Comparison of ENCODE assay signal across 2 cellular contexts in the genomic region with DNA sequence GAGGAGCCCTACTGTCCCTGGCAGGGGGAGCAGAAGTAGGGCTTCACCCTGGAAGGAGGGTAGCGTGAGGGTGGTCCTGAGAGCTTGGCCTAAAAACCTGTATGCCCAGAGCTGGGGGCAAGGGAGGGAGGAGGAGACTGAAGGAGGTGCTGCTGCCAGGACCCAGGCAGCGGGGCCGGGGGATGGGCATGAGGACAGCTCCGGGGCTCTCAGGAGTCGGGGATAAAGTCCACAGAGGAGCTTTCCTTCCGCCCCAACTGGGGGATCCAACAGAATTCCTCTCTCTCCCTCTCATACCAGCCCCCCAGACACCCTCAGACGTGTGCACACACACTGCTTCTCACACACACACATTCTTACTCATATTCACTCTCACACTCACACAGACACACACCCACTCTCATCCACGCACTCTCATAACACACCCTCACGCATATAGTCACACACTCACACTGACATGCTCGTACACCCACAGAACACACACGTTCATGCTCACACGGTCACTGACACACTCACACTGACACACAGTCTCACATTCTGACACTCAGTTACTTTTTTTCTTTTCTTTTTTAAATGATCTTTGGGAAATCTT.
A peak's percentile ranks its signal among the peaks of the same experiment; 100 is the strongest.
TF ChIP-seq lines count a peak whose summit lies in the region.

No MANE protein-coding gene starts in this region.

TF ChIP-seq in IMR-90, 13 proteins besides CTCF, POLR2A, EP300 and RAD21:
- TF ChIP-seq MAZ (IDR thresholded peaks at IDR 0.05; ENCODE audit: borderline replicate concordance, low read depth, low read length) (no peak), CHD1 (IDR thresholded peaks at IDR 0.05; ENCODE audit: low read depth, low read length) (no peak), MXI1 (IDR thresholded peaks at IDR 0.05; ENCODE audit: borderline replicate concordance, low read depth, low read length) (no peak), CEBPB (IDR thresholded peaks at IDR 0.05; ENCODE audit: low read depth, low read length) (no peak), RFX5 (IDR thresholded peaks at IDR 0.05; ENCODE audit: low read depth, low read length) (no peak), NFE2L2 (IDR thresholded peaks at IDR 0.05; ENCODE audit: low read depth, low read length) (no peak), SMC3 (IDR thresholded peaks at IDR 0.05; ENCODE audit: low read depth, low read length) (no peak), MAFK (IDR thresholded peaks at IDR 0.05; ENCODE audit: low read depth, low read length) (no peak), BHLHE40 (IDR thresholded peaks at IDR 0.05; ENCODE audit: low read depth, low read length) (no peak), RCOR1 (IDR thresholded peaks at IDR 0.05; ENCODE audit: insufficient replicate concordance, low read length) (no peak), FOS (IDR thresholded peaks at IDR 0.05; ENCODE audit: low read depth, low read length) (no peak)
- TF ChIP-seq, protein P1, sequence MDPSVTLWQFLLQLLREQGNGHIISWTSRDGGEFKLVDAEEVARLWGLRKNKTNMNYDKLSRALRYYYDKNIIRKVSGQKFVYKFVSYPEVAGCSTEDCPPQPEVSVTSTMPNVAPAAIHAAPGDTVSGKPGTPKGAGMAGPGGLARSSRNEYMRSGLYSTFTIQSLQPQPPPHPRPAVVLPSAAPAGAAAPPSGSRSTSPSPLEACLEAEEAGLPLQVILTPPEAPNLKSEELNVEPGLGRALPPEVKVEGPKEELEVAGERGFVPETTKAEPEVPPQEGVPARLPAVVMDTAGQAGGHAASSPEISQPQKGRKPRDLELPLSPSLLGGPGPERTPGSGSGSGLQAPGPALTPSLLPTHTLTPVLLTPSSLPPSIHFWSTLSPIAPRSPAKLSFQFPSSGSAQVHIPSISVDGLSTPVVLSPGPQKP (IDR thresholded peaks at IDR 0.05; ENCODE audit: borderline replicate concordance, low read depth, low read length), result no peak
- TF ChIP-seq, protein P2, sequence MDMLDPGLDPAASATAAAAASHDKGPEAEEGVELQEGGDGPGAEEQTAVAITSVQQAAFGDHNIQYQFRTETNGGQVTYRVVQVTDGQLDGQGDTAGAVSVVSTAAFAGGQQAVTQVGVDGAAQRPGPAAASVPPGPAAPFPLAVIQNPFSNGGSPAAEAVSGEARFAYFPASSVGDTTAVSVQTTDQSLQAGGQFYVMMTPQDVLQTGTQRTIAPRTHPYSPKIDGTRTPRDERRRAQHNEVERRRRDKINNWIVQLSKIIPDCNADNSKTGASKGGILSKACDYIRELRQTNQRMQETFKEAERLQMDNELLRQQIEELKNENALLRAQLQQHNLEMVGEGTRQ (IDR thresholded peaks at IDR 0.05; ENCODE audit: low read depth, low read length), result no peak

TF ChIP-seq in H1, 55 proteins besides CTCF, POLR2A, EP300 and RAD21:
- TF ChIP-seq, protein P3, sequence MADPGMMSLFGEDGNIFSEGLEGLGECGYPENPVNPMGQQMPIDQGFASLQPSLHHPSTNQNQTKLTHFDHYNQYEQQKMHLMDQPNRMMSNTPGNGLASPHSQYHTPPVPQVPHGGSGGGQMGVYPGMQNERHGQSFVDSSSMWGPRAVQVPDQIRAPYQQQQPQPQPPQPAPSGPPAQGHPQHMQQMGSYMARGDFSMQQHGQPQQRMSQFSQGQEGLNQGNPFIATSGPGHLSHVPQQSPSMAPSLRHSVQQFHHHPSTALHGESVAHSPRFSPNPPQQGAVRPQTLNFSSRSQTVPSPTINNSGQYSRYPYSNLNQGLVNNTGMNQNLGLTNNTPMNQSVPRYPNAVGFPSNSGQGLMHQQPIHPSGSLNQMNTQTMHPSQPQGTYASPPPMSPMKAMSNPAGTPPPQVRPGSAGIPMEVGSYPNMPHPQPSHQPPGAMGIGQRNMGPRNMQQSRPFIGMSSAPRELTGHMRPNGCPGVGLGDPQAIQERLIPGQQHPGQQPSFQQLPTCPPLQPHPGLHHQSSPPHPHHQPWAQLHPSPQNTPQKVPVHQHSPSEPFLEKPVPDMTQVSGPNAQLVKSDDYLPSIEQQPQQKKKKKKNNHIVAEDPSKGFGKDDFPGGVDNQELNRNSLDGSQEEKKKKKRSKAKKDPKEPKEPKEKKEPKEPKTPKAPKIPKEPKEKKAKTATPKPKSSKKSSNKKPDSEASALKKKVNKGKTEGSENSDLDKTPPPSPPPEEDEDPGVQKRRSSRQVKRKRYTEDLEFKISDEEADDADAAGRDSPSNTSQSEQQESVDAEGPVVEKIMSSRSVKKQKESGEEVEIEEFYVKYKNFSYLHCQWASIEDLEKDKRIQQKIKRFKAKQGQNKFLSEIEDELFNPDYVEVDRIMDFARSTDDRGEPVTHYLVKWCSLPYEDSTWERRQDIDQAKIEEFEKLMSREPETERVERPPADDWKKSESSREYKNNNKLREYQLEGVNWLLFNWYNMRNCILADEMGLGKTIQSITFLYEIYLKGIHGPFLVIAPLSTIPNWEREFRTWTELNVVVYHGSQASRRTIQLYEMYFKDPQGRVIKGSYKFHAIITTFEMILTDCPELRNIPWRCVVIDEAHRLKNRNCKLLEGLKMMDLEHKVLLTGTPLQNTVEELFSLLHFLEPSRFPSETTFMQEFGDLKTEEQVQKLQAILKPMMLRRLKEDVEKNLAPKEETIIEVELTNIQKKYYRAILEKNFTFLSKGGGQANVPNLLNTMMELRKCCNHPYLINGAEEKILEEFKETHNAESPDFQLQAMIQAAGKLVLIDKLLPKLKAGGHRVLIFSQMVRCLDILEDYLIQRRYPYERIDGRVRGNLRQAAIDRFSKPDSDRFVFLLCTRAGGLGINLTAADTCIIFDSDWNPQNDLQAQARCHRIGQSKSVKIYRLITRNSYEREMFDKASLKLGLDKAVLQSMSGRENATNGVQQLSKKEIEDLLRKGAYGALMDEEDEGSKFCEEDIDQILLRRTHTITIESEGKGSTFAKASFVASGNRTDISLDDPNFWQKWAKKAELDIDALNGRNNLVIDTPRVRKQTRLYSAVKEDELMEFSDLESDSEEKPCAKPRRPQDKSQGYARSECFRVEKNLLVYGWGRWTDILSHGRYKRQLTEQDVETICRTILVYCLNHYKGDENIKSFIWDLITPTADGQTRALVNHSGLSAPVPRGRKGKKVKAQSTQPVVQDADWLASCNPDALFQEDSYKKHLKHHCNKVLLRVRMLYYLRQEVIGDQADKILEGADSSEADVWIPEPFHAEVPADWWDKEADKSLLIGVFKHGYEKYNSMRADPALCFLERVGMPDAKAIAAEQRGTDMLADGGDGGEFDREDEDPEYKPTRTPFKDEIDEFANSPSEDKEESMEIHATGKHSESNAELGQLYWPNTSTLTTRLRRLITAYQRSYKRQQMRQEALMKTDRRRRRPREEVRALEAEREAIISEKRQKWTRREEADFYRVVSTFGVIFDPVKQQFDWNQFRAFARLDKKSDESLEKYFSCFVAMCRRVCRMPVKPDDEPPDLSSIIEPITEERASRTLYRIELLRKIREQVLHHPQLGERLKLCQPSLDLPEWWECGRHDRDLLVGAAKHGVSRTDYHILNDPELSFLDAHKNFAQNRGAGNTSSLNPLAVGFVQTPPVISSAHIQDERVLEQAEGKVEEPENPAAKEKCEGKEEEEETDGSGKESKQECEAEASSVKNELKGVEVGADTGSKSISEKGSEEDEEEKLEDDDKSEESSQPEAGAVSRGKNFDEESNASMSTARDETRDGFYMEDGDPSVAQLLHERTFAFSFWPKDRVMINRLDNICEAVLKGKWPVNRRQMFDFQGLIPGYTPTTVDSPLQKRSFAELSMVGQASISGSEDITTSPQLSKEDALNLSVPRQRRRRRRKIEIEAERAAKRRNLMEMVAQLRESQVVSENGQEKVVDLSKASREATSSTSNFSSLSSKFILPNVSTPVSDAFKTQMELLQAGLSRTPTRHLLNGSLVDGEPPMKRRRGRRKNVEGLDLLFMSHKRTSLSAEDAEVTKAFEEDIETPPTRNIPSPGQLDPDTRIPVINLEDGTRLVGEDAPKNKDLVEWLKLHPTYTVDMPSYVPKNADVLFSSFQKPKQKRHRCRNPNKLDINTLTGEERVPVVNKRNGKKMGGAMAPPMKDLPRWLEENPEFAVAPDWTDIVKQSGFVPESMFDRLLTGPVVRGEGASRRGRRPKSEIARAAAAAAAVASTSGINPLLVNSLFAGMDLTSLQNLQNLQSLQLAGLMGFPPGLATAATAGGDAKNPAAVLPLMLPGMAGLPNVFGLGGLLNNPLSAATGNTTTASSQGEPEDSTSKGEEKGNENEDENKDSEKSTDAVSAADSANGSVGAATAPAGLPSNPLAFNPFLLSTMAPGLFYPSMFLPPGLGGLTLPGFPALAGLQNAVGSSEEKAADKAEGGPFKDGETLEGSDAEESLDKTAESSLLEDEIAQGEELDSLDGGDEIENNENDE (IDR thresholded peaks at IDR 0.05; ENCODE audit: insufficient replicate concordance, low read length), result no peak
- no peak for TF ChIP-seq JUN (IDR thresholded peaks at IDR 0.05; ENCODE audit: low read depth, low read length)
- peak; percentile 27 for TF ChIP-seq ASH2L (IDR thresholded peaks at IDR 0.05; ENCODE audit: low read length)
- no peak for TF ChIP-seq TCF12 (IDR thresholded peaks at IDR 0.05; ENCODE audit: low read depth, low read length)
- TF ChIP-seq, protein P4, sequence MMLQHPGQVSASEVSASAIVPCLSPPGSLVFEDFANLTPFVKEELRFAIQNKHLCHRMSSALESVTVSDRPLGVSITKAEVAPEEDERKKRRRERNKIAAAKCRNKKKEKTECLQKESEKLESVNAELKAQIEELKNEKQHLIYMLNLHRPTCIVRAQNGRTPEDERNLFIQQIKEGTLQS (IDR thresholded peaks at IDR 0.05; ENCODE audit: insufficient read depth, low read depth, low read length), result no peak
- no peak for TF ChIP-seq SIX5 (IDR thresholded peaks at IDR 0.05; ENCODE audit: low read depth, low read length)
